15 cellular contexts compared by ENCODE assay signal in the genomic region with DNA sequence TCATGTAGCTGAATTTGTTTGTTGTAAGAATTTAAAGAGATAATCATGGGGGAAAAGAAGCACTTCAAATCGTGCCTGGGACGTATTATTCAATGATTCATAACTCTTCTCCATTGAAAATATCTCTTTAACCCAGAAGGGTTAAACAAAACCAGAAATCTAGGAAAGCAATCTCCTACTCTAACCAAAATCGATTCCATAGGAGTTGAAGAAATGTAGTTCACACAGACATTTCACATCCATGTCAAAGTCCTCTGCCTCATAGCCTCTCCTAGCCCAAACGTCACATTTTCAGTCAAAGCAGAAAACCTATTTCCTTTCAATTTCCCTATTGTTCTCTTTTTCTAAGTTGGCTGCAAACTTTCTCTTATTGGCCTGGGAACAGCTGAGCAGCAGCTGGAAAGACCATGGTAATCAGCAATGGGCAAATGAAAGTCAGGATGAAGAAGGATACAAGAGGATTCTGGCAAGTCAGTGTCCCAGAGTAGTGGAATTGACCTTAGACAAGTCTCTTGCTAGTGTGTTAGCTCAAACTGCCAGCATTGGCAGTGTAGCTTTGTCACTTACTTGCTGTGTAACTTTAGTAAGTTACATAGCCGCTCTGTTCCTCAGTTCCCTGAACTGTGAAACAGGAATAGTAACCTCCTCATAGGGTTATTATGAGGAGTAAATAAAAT. TPM values are rescaled to one million over a fixed set of nuclear protein-coding genes. Genes with fewer than 3 reads are reported as not detected.
A peak's percentile ranks its signal among the peaks of the same experiment; 100 is the strongest.
DNase-seq lines count a peak whose midpoint lies in the region; TF ChIP-seq lines count a peak whose summit lies in the region.
"Had no signal": no experiment of that assay in that cellular context is flagged by ENCODE, and none has a peak within 500 bp of the region (broad histone marks: within the 10 kb centered on the region; RNA-seq: fewer than 3 reads in every experiment).

No MANE protein-coding gene starts in this region.

- H3K27me3 ChIP-seq in esophagus squamous epithelium (no peaks in the 10 kb centered on the region), muscle layer of colon (ENCODE audit: control insufficient read depth in 1 of 2, insufficient read depth in 2 of 2, low read length in 2 of 2) (no peaks in the 10 kb centered on the region), tibial nerve (no peaks in the 10 kb centered on the region)
- H3K27me3 ChIP-seq: SJCRH30 had no signal

- H3K9me3 ChIP-seq in esophagus squamous epithelium (no peaks in the 10 kb centered on the region), muscle layer of colon (ENCODE audit: low read length) (no peaks in the 10 kb centered on the region), tibial nerve (no peaks in the 10 kb centered on the region)
- H3K9me3 ChIP-seq: SJCRH30 had no signal

- 55 to 75% methylated on average over 5 of the region's 5 CpGs for WGBS in esophagus squamous epithelium, 2 donors
- WGBS in tibial nerve, 2 donors: 33 to 49% methylated on average over 5 of the region's 5 CpGs

- H3K4me3 ChIP-seq in esophagus squamous epithelium (peak overlapping the region in 1 of 4 donors; percentile 34), muscle layer of colon (ENCODE audit: low read depth in 1 of 2, low read length in 2 of 2) (peak overlapping the region; percentile 17 to 70), tibial nerve (peak overlapping the region in 3 of 4 donors; percentile 1 to 36 (median 11))
- H3K4me3 ChIP-seq: SJCRH30 had no signal

- TF ChIP-seq EP300 in tibial nerve (IDR thresholded peaks at IDR 0.05): no peak

- TF ChIP-seq POLR2A in esophagus squamous epithelium (IDR thresholded peaks at IDR 0.05) (no peak), tibial nerve (IDR thresholded peaks at IDR 0.05) (no peak)

- peak overlapping the region; percentile 74 for H3K9ac ChIP-seq in muscle layer of colon (ENCODE audit: low read length)

- DNase-seq in NCI-H774 (lab: John Stamatoyannopoulos, UW) (peak; percentile 23), esophagus squamous epithelium (lab: John Stamatoyannopoulos, UW) (no peak), tibial nerve (ENCODE audit: low spot score in 2 of 2) (no peak), DMS79 treated with DMSO at 0.1 percent for 48 hours (lab: John Stamatoyannopoulos, UW) (no peak), ecto neural progenitor cell (ENCODE audit: low spot score) (no peak), GF-D8 (lab: John Stamatoyannopoulos, UW) (no peak)
- DNase-seq in activated CD4-positive, CD25-positive, alpha-beta regulatory T cell treated with anti-CD3 and anti-CD28 coated beads, Interleukin-2, amount 50 U/mL, for 72 hours: no peak
- DNase-seq: activated CD8-positive, alpha-beta memory T cell treated with anti-CD3 and anti-CD28 coated beads, Interleukin-2, amount 50 U/mL, for 4 hours; C1 segment of cervical spinal cord; foreskin melanocyte; NCI-H1436 treated with DMSO at 0.1 percent for 48 hours; NCI-H524 treated with DMSO at 0.1 percent for 48 hours; stimulated activated CD4-positive, alpha-beta T cell treated with anti-CD3 and anti-CD28 coated beads, Interleukin-1b, Interleukin-23, amount 100 ng/mL, for 48 hours had no signal

- no peaks in the 10 kb centered on the region for H3K36me3 ChIP-seq in esophagus squamous epithelium
- H3K36me3 ChIP-seq in muscle layer of colon (ENCODE audit: insufficient read depth, low read length): no peaks in the 10 kb centered on the region
- no peaks in the 10 kb centered on the region for H3K36me3 ChIP-seq in tibial nerve
- H3K36me3 ChIP-seq: SJCRH30 had no signal

- intact Hi-C loops in esophagus squamous epithelium (cut with DNase I): no loop called here

- H3K4me1 ChIP-seq in esophagus squamous epithelium: peaks cover 0 to 58% (median 19%) of the 10 kb centered on the region in 3 donors
- H3K4me1 ChIP-seq in muscle layer of colon (ENCODE audit: insufficient read depth, low read length): peaks cover 51% of the 10 kb centered on the region
- peaks cover 0 to 48% (median 11%) of the 10 kb centered on the region in 4 donors for H3K4me1 ChIP-seq in tibial nerve
- H3K4me1 ChIP-seq: SJCRH30 had no signal

- peak overlapping the region in 3 of 4 donors; percentile 14 to 46 (median 39) for H3K27ac ChIP-seq in esophagus squamous epithelium
- peak overlapping the region; percentile 84 for H3K27ac ChIP-seq in muscle layer of colon (ENCODE audit: low read depth, low read length)
- peak overlapping the region; percentile 61 to 91 (median 83) for H3K27ac ChIP-seq in tibial nerve
- H3K27ac ChIP-seq: SJCRH30 had no signal

- TF ChIP-seq CTCF in esophagus squamous epithelium (IDR thresholded peaks at IDR 0.05) (no peak), tibial nerve (IDR thresholded peaks at IDR 0.05) (no peak)

RNA-seq across cellular contexts. Expression of gene ALDH1A1, which starts 3.8 kb away (rescaled TPM):
- total RNA-seq in esophagus squamous epithelium: 10 to 100 TPM in 3 of 4 donors, 1 to 10 TPM in 1; 2.9 to 56.6 (median 27.5) TPM
- total RNA-seq in tibial nerve: 100 to 1,000 TPM in 3 of 4 donors, 10 to 100 TPM in 1; 86.4 to 247 (median 156) TPM
